ENCODE assay signal across 8 cellular contexts in the genomic region with DNA sequence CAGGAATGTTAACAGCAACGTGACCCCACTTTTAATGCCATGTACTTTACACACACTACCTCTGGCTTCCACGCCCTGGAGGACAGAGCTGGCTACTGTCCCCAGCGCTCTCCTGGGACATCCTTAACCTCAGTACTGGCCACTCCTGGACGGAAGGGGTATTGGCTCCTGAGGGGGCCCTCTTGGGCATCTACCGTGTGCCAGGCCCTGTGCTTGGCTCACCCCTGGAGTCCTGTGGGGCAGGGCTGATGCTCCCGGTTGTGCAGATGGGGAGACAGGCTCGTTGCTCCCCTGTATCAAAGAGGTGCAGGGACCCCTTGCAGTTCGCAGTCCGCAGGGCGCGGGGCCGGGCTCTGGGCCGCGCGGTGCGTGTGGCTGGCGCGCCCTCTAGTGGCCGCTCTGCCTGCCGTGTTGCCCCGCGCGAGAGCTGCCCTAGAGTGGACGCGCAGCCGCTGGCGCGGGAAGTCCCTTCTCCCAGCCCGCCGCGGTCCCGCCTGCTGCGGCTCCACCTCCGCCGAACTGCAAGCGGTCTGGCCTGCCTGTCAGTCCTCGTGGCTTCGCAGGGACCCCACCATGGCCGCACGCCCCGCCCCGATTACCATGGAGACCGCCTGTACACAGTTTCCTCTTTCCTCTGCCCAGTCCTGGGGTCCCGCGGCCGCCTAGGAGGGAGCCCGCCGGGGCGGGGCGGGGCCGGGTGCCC. TPM values are rescaled to one million over a fixed set of nuclear protein-coding genes. Genes with fewer than 3 reads are reported as not detected.
DNase-seq lines count a peak whose midpoint lies in the region; ATAC-seq and TF ChIP-seq lines count a peak whose summit lies in the region.

Gene WDR38 (plus strand): TSS at position 632 of the 703 bp plus-strand sequence. CDS start 72 bp downstream, outside the sequence.

- DNase-seq in AML-193 (lab: John Stamatoyannopoulos, UW) (peak; percentile 55 to 63), GM19238 (ENCODE audit: insufficient read length, low spot score) (peak; percentile 77), OCI-LY7 (ENCODE audit: low spot score) (peak; percentile 76)
- DNase-seq in activated T-cell treated with anti-CD3 and anti-CD28 coated beads, Interleukin-2, amount 50 U/mL, for 24 hours = peak; percentile 88
- peak; percentile 48 to 79 for DNase-seq in stimulated activated CD8-positive, alpha-beta memory T cell treated with anti-CD3 and anti-CD28 coated beads, Interleukin-7, amount 100 ng/mL, for 4 hours (ENCODE audit: low read depth in 2 of 2)

- intact Hi-C loops in OCI-LY7 (cut with micrococcal nuclease; ENCODE audit: unreplicated experiment) = loop anchor here (1.0 to 10.0 kb wide), 5 partner anchors 41 to 522 kb away; no protein-coding TSS in a partner anchor

- H3K4me2 ChIP-seq in OCI-LY7 (ENCODE audit: low read length) = peak within 1 kb of the TSS; percentile 72

- peak within 1 kb of the TSS; percentile 77 for H3K27ac Mint-ChIP-seq in activated T-cell treated with anti-CD3 and anti-CD28 coated beads, Interleukin-2, amount 50 U/mL, for 24 hours

- H3K27me3 Mint-ChIP-seq in activated T-cell treated with anti-CD3 and anti-CD28 coated beads, Interleukin-2, amount 50 U/mL, for 24 hours = peaks cover 10% of the 10 kb centered on the region

- H3K9ac ChIP-seq in mucosa of stomach (ENCODE audit: low read length) = peak within 1 kb of the TSS; percentile 65

- H4K20me1 ChIP-seq in OCI-LY7 (ENCODE audit: insufficient read depth, low read length) = no peaks in the 10 kb centered on the region

- CTCF ChIA-PET in OCI-LY7 (lab: Charles Lee; ENCODE audit: unreplicated experiment) = interaction anchor here (0.8 to 1.4 kb wide), 3 partner anchors 79 to 86 kb away, joined by 3 to 5 read pairs (median 3); partner anchors contain the start of gene NR6A1

- peaks cover 27% of the 10 kb centered on the region for H3K4me1 Mint-ChIP-seq in activated T-cell treated with anti-CD3 and anti-CD28 coated beads, Interleukin-2, amount 50 U/mL, for 24 hours (ENCODE audit: low read depth)

- POLR2A ChIA-PET in OCI-LY7 (lab: Charles Lee) = interaction anchor here (2.3 kb wide), 1 partner anchor 76 kb away, joined by 6 read pairs; the partner anchor contains the start of gene OLFML2A

- H3K79me2 ChIP-seq in OCI-LY7 (ENCODE audit: insufficient read depth, low read depth, low read length) = no peaks in the 10 kb centered on the region

- no peak within 1 kb of the TSS for H3K27ac ChIP-seq in OCI-LY7 (ENCODE audit: low read depth, low read length, poor library complexity, severe bottlenecking)

- H3K4me1 ChIP-seq in OCI-LY7 (ENCODE audit: insufficient read depth, low read length, poor library complexity, severe bottlenecking) = peaks cover 11% of the 10 kb centered on the region
- H3K4me1 ChIP-seq in mucosa of stomach (ENCODE audit: control insufficient read depth, insufficient read depth, low read length) = peaks cover 12% of the 10 kb centered on the region

- BruUV-seq in OCI-LY7 (replicated peaks; lab: Mats Ljungman, UMichigan) = no TSS peak

- H3K9me2 ChIP-seq in OCI-LY7 (ENCODE audit: insufficient read depth, low read length) = no peaks in the 10 kb centered on the region

- peak within 1 kb of the TSS; percentile 9; the same call in 1 of the 2 replicates for H2AFZ ChIP-seq in OCI-LY7 (ENCODE audit: low read length)

- H3K27me3 ChIP-seq in mucosa of stomach (ENCODE audit: control insufficient read depth, insufficient read depth, low read length) = peaks cover 12% of the 10 kb centered on the region

- H3K4me3 Mint-ChIP-seq in activated T-cell treated with anti-CD3 and anti-CD28 coated beads, Interleukin-2, amount 50 U/mL, for 24 hours = peak within 1 kb of the TSS; percentile 68

- TF ChIP-seq CTCF in OCI-LY7 (conservative IDR thresholded peaks at IDR 0.05; ENCODE audit: low read length) = peak; percentile 94

- H3K4me3 ChIP-seq in OCI-LY7 (ENCODE audit: low read depth, low read length, poor library complexity, severe bottlenecking) (peak within 1 kb of the TSS; percentile 63), mucosa of stomach (ENCODE audit: low read length) (peak within 1 kb of the TSS; percentile 7)

- peak; percentile 37 for ATAC-seq in HG03469 (IDR thresholded peaks at IDR 0.05; ENCODE audit: unreplicated experiment)
- ATAC-seq in esophagus mucosa = peak; percentile 74

- H3K9me3 ChIP-seq in OCI-LY7 (ENCODE audit: low read length) (no peaks in the 10 kb centered on the region), mucosa of stomach (ENCODE audit: control insufficient read depth, low read length) (no peaks in the 10 kb centered on the region)

- peaks cover 16% of the 10 kb centered on the region for H3K36me3 Mint-ChIP-seq in activated T-cell treated with anti-CD3 and anti-CD28 coated beads, Interleukin-2, amount 50 U/mL, for 24 hours (ENCODE audit: low read depth)

- no peaks in the 10 kb centered on the region for H3K9me3 Mint-ChIP-seq in activated T-cell treated with anti-CD3 and anti-CD28 coated beads, Interleukin-2, amount 50 U/mL, for 24 hours

- peaks cover 20% of the 10 kb centered on the region for H3K36me3 ChIP-seq in OCI-LY7 (ENCODE audit: insufficient read depth, low read length)
- peaks cover 1% of the 10 kb centered on the region for H3K36me3 ChIP-seq in mucosa of stomach (ENCODE audit: control insufficient read depth, insufficient read depth, low read length)

RNA-seq across cellular contexts. Expression of gene WDR38, which starts in this region (rescaled TPM):
- total RNA-seq in OCI-LY7 (2014; rRNA removed; shearing (Covaris generic)) = not detected in 2 replicates
- not detected in 2 replicates for total RNA-seq in OCI-LY7 (2022)
- not detected for total RNA-seq in esophagus mucosa

Comparison
In these comparisons a context has a peak if more than half of its experiments do, and no peak if none do; other contexts are left out.
1. Peak in DNase-seq, H3K4me3 ChIP-seq and H3K4me2 ChIP-seq in OCI-LY7; RNA of the gene not detected or under 1 TPM.
2. Peak in ATAC-seq in esophagus mucosa; RNA of the gene not detected or under 1 TPM.